32 cellular contexts compared by ENCODE assay signal in genomic region chr1:33078030-33078591, GRCh38.
"Had no signal": no experiment of that assay in that cellular context is flagged by ENCODE, and none has a peak within 500 bp of the region (broad histone marks: within the 10 kb centered on the region; RNA-seq: fewer than 3 reads in every experiment).

No MANE protein-coding gene starts in this region.

- H3K27me3 Mint-ChIP-seq: activated naive CD8-positive, alpha-beta T cell treated with anti-CD3 and anti-CD28 coated beads for 36 hours; central memory CD8-positive, alpha-beta T cell; memory B cell; stimulated activated naive CD8-positive, alpha-beta T cell treated with anti-CD3 and anti-CD28 coated beads, Interleukin-15, Interleukin-2, amounts not matched to agents 100 ng/mL and 50 ng/mL, for 24 hours had no signal

- H3K4me3 Mint-ChIP-seq: activated naive CD4-positive, alpha-beta T cell treated with anti-CD3 and anti-CD28 coated beads for 36 hours; activated naive CD8-positive, alpha-beta T cell treated with anti-CD3 and anti-CD28 coated beads for 36 hours; activated T-helper 1 cell treated with anti-CD3 and anti-CD28 coated beads, Interleukin-12 subunit alpha, Interleukin-12 subunit beta, Interleukin-2, Interleukin-4 antibody, amounts not matched to agents 30 ng/mL and 10 ng/mL and 1 ng/mL, durations not matched to agents 14 hours and 24 hours and 36 hours; central memory CD8-positive, alpha-beta T cell; memory B cell; natural killer cell; stimulated activated effector memory CD8-positive, alpha-beta T cell treated with anti-CD3 and anti-CD28 coated beads, Interleukin-12 subunit alpha, Interleukin-12 subunit beta, amount 100 ng/mL, for 72 hours; stimulated activated naive CD8-positive, alpha-beta T cell treated with anti-CD3 and anti-CD28 coated beads, Interleukin-15, Interleukin-2, amounts not matched to agents 100 ng/mL and 50 ng/mL, for 24 hours; T-helper 1 cell treated with Interleukin-12 subunit alpha and Interleukin-12 subunit beta and Interleukin-4 antibody, amounts not matched to agents 30 μg/mL and 1 μg/mL, for 36 hours had no signal

- H3K27ac ChIP-seq: ascending aorta, breast epithelium, neutrophil, pancreas, prostate gland, sigmoid colon, thyroid gland, upper lobe of left lung, vagina, WERI-Rb-1 had no signal

- H3K36me3 Mint-ChIP-seq: activated naive CD8-positive, alpha-beta T cell treated with anti-CD3 and anti-CD28 coated beads for 36 hours; memory B cell; natural killer cell; stimulated activated effector memory CD8-positive, alpha-beta T cell treated with anti-CD3 and anti-CD28 coated beads, Interleukin-12 subunit alpha, Interleukin-12 subunit beta, amount 100 ng/mL, for 72 hours had no signal

- DNase-seq: activated CD4-positive, alpha-beta T cell treated with anti-CD3 and anti-CD28 coated beads for 48 hours; activated CD4-positive, alpha-beta T cell treated with anti-CD3 and anti-CD28 coated beads, Interleukin-2, amount 50 U/mL, for 48 hours; activated CD8-positive, alpha-beta memory T cell treated with anti-CD3 and anti-CD28 coated beads for 24 hours; activated effector memory CD4-positive, alpha-beta T cell treated with anti-CD3 and anti-CD28 coated beads, Interleukin-2, amount 50 U/mL, for 16 hours; activated naive CD4-positive, alpha-beta T cell treated with anti-CD3 and anti-CD28 coated beads for 36 hours; activated naive CD8-positive, alpha-beta T cell treated with anti-CD3 and anti-CD28 coated beads for 36 hours; dermis blood vessel endothelial cell; effector CD8-positive, alpha-beta T cell; foreskin fibroblast; head of caudate nucleus; natural killer cell; pancreas; retina; sigmoid colon; small intestine; stimulated activated CD4-positive, alpha-beta T cell treated with anti-CD3 and anti-CD28 coated beads, Interleukin-4, amount 100 ng/mL, for 24 hours; SW 1271; T-helper 9 cell; thyroid gland; upper lobe of left lung; WERI-Rb-1 had no signal

- H3K9me3 Mint-ChIP-seq: activated naive CD4-positive, alpha-beta T cell treated with anti-CD3 and anti-CD28 coated beads for 36 hours; activated naive CD8-positive, alpha-beta T cell treated with anti-CD3 and anti-CD28 coated beads for 36 hours; activated T-helper 1 cell treated with anti-CD3 and anti-CD28 coated beads, Interleukin-12 subunit alpha, Interleukin-12 subunit beta, Interleukin-2, Interleukin-4 antibody, amounts not matched to agents 30 ng/mL and 10 ng/mL and 1 ng/mL, durations not matched to agents 14 hours and 24 hours and 36 hours; central memory CD8-positive, alpha-beta T cell; memory B cell; natural killer cell; stimulated activated effector memory CD8-positive, alpha-beta T cell treated with anti-CD3 and anti-CD28 coated beads, Interleukin-12 subunit alpha, Interleukin-12 subunit beta, amount 100 ng/mL, for 72 hours; stimulated activated naive CD8-positive, alpha-beta T cell treated with anti-CD3 and anti-CD28 coated beads, Interleukin-15, Interleukin-2, amounts not matched to agents 100 ng/mL and 50 ng/mL, for 24 hours; T-helper 1 cell treated with Interleukin-12 subunit alpha and Interleukin-12 subunit beta and Interleukin-4 antibody, amounts not matched to agents 30 μg/mL and 1 μg/mL, for 36 hours had no signal

- H3K27ac Mint-ChIP-seq: activated naive CD4-positive, alpha-beta T cell treated with anti-CD3 and anti-CD28 coated beads for 36 hours; activated naive CD8-positive, alpha-beta T cell treated with anti-CD3 and anti-CD28 coated beads for 36 hours; activated T-helper 1 cell treated with anti-CD3 and anti-CD28 coated beads, Interleukin-12 subunit alpha, Interleukin-12 subunit beta, Interleukin-2, Interleukin-4 antibody, amounts not matched to agents 30 ng/mL and 10 ng/mL and 1 ng/mL, durations not matched to agents 14 hours and 24 hours and 36 hours; memory B cell; natural killer cell; stimulated activated effector memory CD8-positive, alpha-beta T cell treated with anti-CD3 and anti-CD28 coated beads, Interleukin-12 subunit alpha, Interleukin-12 subunit beta, amount 100 ng/mL, for 72 hours; stimulated activated naive CD8-positive, alpha-beta T cell treated with anti-CD3 and anti-CD28 coated beads, Interleukin-15, Interleukin-2, amounts not matched to agents 100 ng/mL and 50 ng/mL, for 24 hours; T-helper 1 cell treated with Interleukin-12 subunit alpha and Interleukin-12 subunit beta and Interleukin-4 antibody, amounts not matched to agents 30 μg/mL and 1 μg/mL, for 36 hours had no signal
